8 cellular contexts compared by ENCODE assay signal in genomic region chrX:100413231-100413630, GRCh38. TPM values are rescaled to one million over a fixed set of nuclear protein-coding genes. Genes with fewer than 3 reads are reported as not detected.
DNase-seq lines count a peak whose midpoint lies in the region; ATAC-seq and TF ChIP-seq lines count a peak whose summit lies in the region.

No MANE protein-coding gene starts in this region.

- TF ChIP-seq POLR2A in body of pancreas (IDR thresholded peaks at IDR 0.05) = no peak
- TF ChIP-seq POLR2A in upper lobe of left lung (IDR thresholded peaks at IDR 0.05) = no peak

- DNase-seq in CMK (ENCODE audit: low read depth) (peak; percentile 8), NCI-H524 treated with DMSO at 0.1 percent for 48 hours (lab: John Stamatoyannopoulos, UW) (peak; percentile 71), body of pancreas (peak; percentile 30 to 62 (median 50)), kidney tubule cell (ENCODE audit: low spot score) (peak; percentile 64), upper lobe of left lung (no peak), mesenteric fat pad (ENCODE audit: low spot score) (no peak)

- H3K4me1 ChIP-seq in body of pancreas (peaks cover 22% of the 10 kb centered on the region), upper lobe of left lung (peaks cover 6 to 35% (median 9%) of the 10 kb centered on the region in 4 donors)

- no peaks in the 10 kb centered on the region for H3K27me3 ChIP-seq in body of pancreas
- peaks cover 0 to 20% (median 3%) of the 10 kb centered on the region in 4 donors for H3K27me3 ChIP-seq in upper lobe of left lung

- WGBS in body of pancreas, 2 donors = 0 to 1% methylated on average over 5 of the region's 5 CpGs
- 1 to 7% methylated on average over 5 of the region's 5 CpGs for WGBS in upper lobe of left lung, 2 donors

- H3K27ac ChIP-seq in body of pancreas (no peak overlapping the region), upper lobe of left lung (no peak overlapping the region)

- intact Hi-C loops in body of pancreas (cut with DNase I) = no loop called here

- H3K9me3 ChIP-seq in body of pancreas = no peaks in the 10 kb centered on the region
- H3K9me3 ChIP-seq in upper lobe of left lung = no peaks in the 10 kb centered on the region

- no peak overlapping the region for H3K4me3 ChIP-seq in body of pancreas
- no peak overlapping the region for H3K4me3 ChIP-seq in upper lobe of left lung

- peak; percentile 80 for ATAC-seq in GM18517 (IDR thresholded peaks at IDR 0.05; ENCODE audit: unreplicated experiment)
- peak; percentile 74 for ATAC-seq in HG03159 (IDR thresholded peaks at IDR 0.05; ENCODE audit: unreplicated experiment)
- peak; percentile 81 for ATAC-seq in body of pancreas
- peak in 1 of 2 donors; percentile 70 for ATAC-seq in upper lobe of left lung (ENCODE audit: low FRiP score in 2 of 2)

- H3K36me3 ChIP-seq in body of pancreas (replicated peaks in 1 of 2; ENCODE audit: insufficient read depth in 1 of 2, low read depth in 2 of 2) = no peaks in the 10 kb centered on the region
- H3K36me3 ChIP-seq in upper lobe of left lung = no peaks in the 10 kb centered on the region

- TF ChIP-seq EP300 in upper lobe of left lung (IDR thresholded peaks at IDR 0.05) = no peak

- peak; percentile 20 to 63 (median 48) for TF ChIP-seq CTCF in body of pancreas (IDR thresholded peaks at IDR 0.05)
- TF ChIP-seq CTCF in upper lobe of left lung (IDR thresholded peaks at IDR 0.05) = peak in 4 of 6 experiments; percentile 29 to 52 (median 46)

RNA-seq across cellular contexts. Expression of gene PCDH19, which starts 3.2 kb away (rescaled TPM):
- total RNA-seq in body of pancreas (under 1 TPM; under 0.01 to 0.33 TPM), upper lobe of left lung (1 to 10 TPM in 1 of 6 donors, under 1 TPM in 5; 0.10 to 1.0 (median 0.19) TPM), mesenteric fat pad (5.2 TPM)

Comparison
In these comparisons a context has a peak if more than half of its experiments do, and no peak if none do; other contexts are left out.
1. DNase-seq: peak in CMK (single experiment), NCI-H524 treated with DMSO at 0.1 percent for 48 hours (single experiment), body of pancreas (4 of 4) and kidney tubule cell (single experiment); none in upper lobe of left lung (0 of 2) and mesenteric fat pad (single experiment).